ENCODE assay signal across 10 cellular contexts in genomic region chr2:30253873-30254691, GRCh38. TPM values are rescaled to one million over a fixed set of nuclear protein-coding genes. Genes with fewer than 3 reads are reported as not detected.
DNase-seq lines count a peak whose midpoint lies in the region; ATAC-seq and TF ChIP-seq lines count a peak whose summit lies in the region.
"Had no signal": no experiment of that assay in that cellular context is flagged by ENCODE, and none has a peak within 500 bp of the region (broad histone marks: within the 10 kb centered on the region; RNA-seq: fewer than 3 reads in every experiment).

No MANE protein-coding gene starts in this region.

- ATAC-seq in Right ventricle myocardium superior (ENCODE audit: poor library complexity), result no peak
- ATAC-seq in activated naive CD8-positive, alpha-beta T cell treated with anti-CD3 and anti-CD28 coated beads, Interleukin-2, amount 10 ng/mL, durations not matched to agents 7 days and 5 days (ENCODE audit: low read depth), result no peak
- no peak for ATAC-seq in upper lobe of right lung

- H3K4me1 ChIP-seq in left ventricle myocardium inferior, result peaks cover 100% of the 10 kb centered on the region
- peaks cover 1% of the 10 kb centered on the region for H3K4me1 ChIP-seq in mesenchymal stem cell (ENCODE audit: control insufficient read depth, insufficient read depth, low read depth, low read length)
- peaks cover 55% of the 10 kb centered on the region for H3K4me1 ChIP-seq in upper lobe of right lung

- H3K4ac ChIP-seq in mesenchymal stem cell (ENCODE audit: low read depth in 1 of 2, low read length in 2 of 2), result peak overlapping the region in 1 of 2 experiments; percentile 33

- H3K27me3 Mint-ChIP-seq in activated naive CD8-positive, alpha-beta T cell treated with anti-CD3 and anti-CD28 coated beads, Interleukin-2, amount 10 ng/mL, durations not matched to agents 7 days and 5 days, result no peaks in the 10 kb centered on the region

- no peak overlapping the region for H2BK120ac ChIP-seq in mesenchymal stem cell (ENCODE audit: low read depth, low read length)

- H2AFZ ChIP-seq in mesenchymal stem cell (ENCODE audit: low read depth, low read length), result no peak overlapping the region
- H2AFZ ChIP-seq: PC-9 had no signal

- H3K79me1 ChIP-seq in mesenchymal stem cell (replicated peaks; ENCODE audit: low read length, poor library complexity, severe bottlenecking), result peaks cover 2% of the 10 kb centered on the region

- H3K36me3 ChIP-seq in left ventricle myocardium inferior, result peaks cover 38% of the 10 kb centered on the region
- H3K36me3 ChIP-seq in mesenchymal stem cell (ENCODE audit: control insufficient read depth in 1 of 2, insufficient read depth in 2 of 2, low read depth in 1 of 2, low read length in 2 of 2), result peaks cover 8 to 17% of the 10 kb centered on the region in 2 experiments
- H3K36me3 ChIP-seq in upper lobe of right lung, result peaks cover 28% of the 10 kb centered on the region

- no peak overlapping the region for H3K23ac ChIP-seq in mesenchymal stem cell (ENCODE audit: low read length in 2 of 2)

- no peak overlapping the region for H4K91ac ChIP-seq in mesenchymal stem cell (ENCODE audit: low read length)

- H3K14ac ChIP-seq in mesenchymal stem cell (ENCODE audit: low read length in 2 of 2), result peak overlapping the region in 1 of 2 experiments; percentile 92

- no peak overlapping the region for H3K9ac ChIP-seq in mesenchymal stem cell (ENCODE audit: low read length)

- TF ChIP-seq CTCF in left ventricle myocardium inferior (IDR thresholded peaks at IDR 0.05; ENCODE audit: borderline replicate concordance), result no peak
- TF ChIP-seq CTCF in upper lobe of right lung (IDR thresholded peaks at IDR 0.05), result no peak

- H4K8ac ChIP-seq in mesenchymal stem cell (ENCODE audit: low read length), result no peak overlapping the region

- POLR2A ChIA-PET in activated naive CD8-positive, alpha-beta T cell treated with anti-CD3 and anti-CD28 coated beads, Interleukin-2, amount 10 ng/mL, durations not matched to agents 7 days and 5 days (lab: Charles Lee), result interaction anchor here (1.0 to 11.0 kb wide), 7 partner anchors 12 to 81 kb away, joined by 4 to 73 read pairs (median 5); partner anchors contain the start of gene LBH

- WGBS in mesenchymal stem cell, result 94% methylated on average over 5 of the region's 9 CpGs

- peak overlapping the region in 1 of 2 experiments; percentile 83 for H3K18ac ChIP-seq in mesenchymal stem cell (ENCODE audit: low read depth in 1 of 2, low read length in 2 of 2)

- H2BK12ac ChIP-seq in mesenchymal stem cell (ENCODE audit: low read length in 2 of 2), result peak overlapping the region; percentile 9 to 29

- peaks cover 41% of the 10 kb centered on the region for H3K36me3 Mint-ChIP-seq in activated naive CD8-positive, alpha-beta T cell treated with anti-CD3 and anti-CD28 coated beads, Interleukin-2, amount 10 ng/mL, durations not matched to agents 7 days and 5 days

- peaks cover 77% of the 10 kb centered on the region for H3K4me1 Mint-ChIP-seq in activated naive CD8-positive, alpha-beta T cell treated with anti-CD3 and anti-CD28 coated beads, Interleukin-2, amount 10 ng/mL, durations not matched to agents 7 days and 5 days

- DNase-seq in left ventricle myocardium inferior, result no peak
- DNase-seq in Right ventricle myocardium superior, result no peak
- DNase-seq in activated naive CD8-positive, alpha-beta T cell treated with anti-CD3 and anti-CD28 coated beads, Interleukin-2, amount 10 ng/mL, durations not matched to agents 7 days and 5 days, result no peak
- no peak for DNase-seq in mesenchymal stem cell
- DNase-seq in upper lobe of right lung, result no peak
- DNase-seq in SW480 (ENCODE audit: low spot score), result no peak
- DNase-seq in AML-193 (lab: John Stamatoyannopoulos, UW), result no peak
- DNase-seq in foreskin melanocyte, result no peak
- DNase-seq: PC-9; stimulated activated CD4-positive, alpha-beta T cell treated with anti-CD3 and anti-CD28 coated beads, Interleukin-15, amount 100 ng/mL, for 24 hours had no signal

- no peak overlapping the region for H2AK5ac ChIP-seq in mesenchymal stem cell (ENCODE audit: low read length, severe bottlenecking)

- H2BK15ac ChIP-seq in mesenchymal stem cell (ENCODE audit: low read depth, poor library complexity, severe bottlenecking), result no peak overlapping the region

- H3K9me3 ChIP-seq in left ventricle myocardium inferior (replicated peaks) (no peaks in the 10 kb centered on the region), mesenchymal stem cell (ENCODE audit: control insufficient read depth, low read length) (no peaks in the 10 kb centered on the region), upper lobe of right lung (no peaks in the 10 kb centered on the region)

- peak overlapping the region; percentile 6 for H3K27ac Mint-ChIP-seq in activated naive CD8-positive, alpha-beta T cell treated with anti-CD3 and anti-CD28 coated beads, Interleukin-2, amount 10 ng/mL, durations not matched to agents 7 days and 5 days

- H3K27ac ChIP-seq in left ventricle myocardium inferior (replicated peaks) (peak overlapping the region; percentile 89), mesenchymal stem cell (ENCODE audit: low read length, poor library complexity, severe bottlenecking) (no peak overlapping the region), upper lobe of right lung (peak overlapping the region; percentile 78)

- intact Hi-C loops in left ventricle myocardium inferior (cut with micrococcal nuclease), result no loop called here
- intact Hi-C loops in Right ventricle myocardium superior (cut with DNase I), result no loop called here
- intact Hi-C loops in upper lobe of right lung (cut with DNase I), result no loop called here

- H3K4me3 Mint-ChIP-seq in activated naive CD8-positive, alpha-beta T cell treated with anti-CD3 and anti-CD28 coated beads, Interleukin-2, amount 10 ng/mL, durations not matched to agents 7 days and 5 days, result no peak overlapping the region

- no peak overlapping the region for H3K4me2 ChIP-seq in mesenchymal stem cell (ENCODE audit: low read length, poor library complexity, severe bottlenecking)

- H3K27me3 ChIP-seq in left ventricle myocardium inferior (ENCODE audit: low read depth), result no peaks in the 10 kb centered on the region
- H3K27me3 ChIP-seq in mesenchymal stem cell (ENCODE audit: control insufficient read depth in 1 of 2, insufficient read depth in 1 of 2, low read length in 2 of 2), result peaks cover 0 to 6% of the 10 kb centered on the region in 2 experiments
- H3K27me3 ChIP-seq in upper lobe of right lung, result no peaks in the 10 kb centered on the region

- H3K4me3 ChIP-seq in left ventricle myocardium inferior (no peak overlapping the region), mesenchymal stem cell (ENCODE audit: insufficient read depth in 1 of 2, low read depth in 1 of 2, low read length in 2 of 2) (no peak overlapping the region), upper lobe of right lung (no peak overlapping the region)
- H3K4me3 ChIP-seq: PC-9 had no signal

- no peak overlapping the region for H2BK5ac ChIP-seq in mesenchymal stem cell (ENCODE audit: low read depth, low read length, poor library complexity, severe bottlenecking)

- H3K9me3 Mint-ChIP-seq in activated naive CD8-positive, alpha-beta T cell treated with anti-CD3 and anti-CD28 coated beads, Interleukin-2, amount 10 ng/mL, durations not matched to agents 7 days and 5 days, result no peaks in the 10 kb centered on the region

RNA-seq across cellular contexts. Expression of gene LBH, which starts 22.7 kb away (rescaled TPM):
- total RNA-seq in left ventricle myocardium inferior (200 TPM), Right ventricle myocardium superior (115 TPM), upper lobe of right lung (272 TPM)
- total RNA-seq in activated naive CD8-positive, alpha-beta T cell treated with anti-CD3 and anti-CD28 coated beads, Interleukin-2, amount 10 ng/mL, durations not matched to agents 7 days and 5 days, result 100 to 1,000 TPM; 169 to 186 TPM
- 76.4 TPM for polyA plus RNA-seq in mesenchymal stem cell (2013, experiment 1 of 2)
- 77.4 TPM for polyA plus RNA-seq in mesenchymal stem cell (2013, experiment 2 of 2)
